In the genomic region with DNA sequence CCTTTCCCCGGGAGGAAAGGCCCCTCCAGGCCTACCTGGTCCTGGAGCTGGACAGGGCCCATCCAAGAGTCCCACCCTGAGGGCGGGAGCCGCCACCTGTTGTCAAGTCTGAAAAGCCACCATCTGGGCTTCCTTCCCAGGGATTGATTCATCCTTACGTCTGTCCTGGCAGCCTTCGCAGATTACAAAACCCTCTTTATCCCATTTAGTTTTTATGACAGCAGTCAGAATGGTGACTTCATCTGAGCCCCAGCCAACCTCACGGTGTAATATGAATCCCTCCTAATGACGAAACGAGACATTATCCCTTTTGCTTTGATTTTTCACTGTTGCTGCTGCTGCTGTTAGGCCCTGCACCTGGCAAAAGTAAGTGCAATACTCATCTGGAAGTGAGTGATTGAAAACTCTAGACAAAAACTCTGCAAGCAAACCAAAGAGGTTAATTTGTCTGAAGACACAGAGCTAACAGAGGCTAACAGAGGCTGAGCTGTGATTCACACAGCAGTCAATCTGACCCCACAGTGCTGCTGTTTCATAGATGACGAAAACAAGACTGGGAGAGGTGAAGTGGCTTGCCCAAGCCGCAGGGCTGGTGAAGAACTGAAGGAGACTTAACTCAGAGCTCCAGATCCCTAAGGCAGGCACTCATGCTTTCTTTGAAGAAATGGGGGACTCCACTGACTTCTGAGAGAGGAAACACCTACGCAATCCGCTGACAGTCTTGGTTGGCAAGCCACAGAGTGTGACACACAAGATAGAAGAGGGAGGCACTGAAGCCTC, we compare ENCODE assay signal across 9 cellular contexts. TPM values are rescaled to one million over a fixed set of nuclear protein-coding genes. Genes with fewer than 3 reads are reported as not detected.
A peak's percentile ranks its signal among the peaks of the same experiment; 100 is the strongest.
DNase-seq lines count a peak whose midpoint lies in the region; ATAC-seq and TF ChIP-seq lines count a peak whose summit lies in the region.
"Had no signal": no experiment of that assay in that cellular context is flagged by ENCODE, and none has a peak within 500 bp of the region (broad histone marks: within the 10 kb centered on the region; RNA-seq: fewer than 3 reads in every experiment).

No MANE protein-coding gene starts in this region.

- no peaks in the 10 kb centered on the region for H3K9me3 Mint-ChIP-seq in T-helper 2 cell treated with Interferon-gamma antibody and Interleukin-4, amounts not matched to agents 5 μg/mL and 100 μg/mL, for 36 hours
- H3K9me3 Mint-ChIP-seq: dendritic cell treated with granulocyte-macrophage colony-stimulating factor and Interleukin-4, amounts not matched to agents 40 ng/mL and 50 ng/mL, for 4 days had no signal

- H3K4me3 ChIP-seq in lower leg skin (ENCODE audit: low read depth, poor library complexity, severe bottlenecking) (no peak overlapping the region), upper lobe of left lung (no peak overlapping the region)

- no peaks in the 10 kb centered on the region for H3K36me3 ChIP-seq in upper lobe of left lung

- peak overlapping the region in 3 of 4 donors; percentile 28 to 59 (median 35) for H3K27ac ChIP-seq in upper lobe of left lung

- peaks cover 20% of the 10 kb centered on the region for H3K27me3 Mint-ChIP-seq in T-helper 2 cell treated with Interferon-gamma antibody and Interleukin-4, amounts not matched to agents 5 μg/mL and 100 μg/mL, for 36 hours (ENCODE audit: low read depth)

- H3K4me3 Mint-ChIP-seq in T-helper 2 cell treated with Interferon-gamma antibody and Interleukin-4, amounts not matched to agents 5 μg/mL and 100 μg/mL, for 36 hours: no peak overlapping the region
- H3K4me3 Mint-ChIP-seq: dendritic cell treated with granulocyte-macrophage colony-stimulating factor and Interleukin-4, amounts not matched to agents 40 ng/mL and 50 ng/mL, for 4 days had no signal

- TF ChIP-seq POLR2A in lower leg skin (IDR thresholded peaks at IDR 0.05) (no peak), upper lobe of left lung (IDR thresholded peaks at IDR 0.05) (no peak)

- H3K4me1 Mint-ChIP-seq in T-helper 2 cell treated with Interferon-gamma antibody and Interleukin-4, amounts not matched to agents 5 μg/mL and 100 μg/mL, for 36 hours (ENCODE audit: low read depth): no peaks in the 10 kb centered on the region

- WGBS in lower leg skin, 2 donors: 19 to 21% methylated on average over 12 of the region's 12 CpGs
- 48 to 50% methylated on average over 11 to 12 of the region's 12 CpGs for WGBS in upper lobe of left lung, 2 donors

- DNase-seq in GF-D8 (lab: John Stamatoyannopoulos, UW) (peak; percentile 22), NCI-H2081 treated with DMSO at 0.1 percent for 48 hours (lab: John Stamatoyannopoulos, UW) (peak; percentile 92), anterior cingulate cortex (lab: John Stamatoyannopoulos, UW) (peak in 31 of 58 donors; percentile 7 to 76 (median 33)), lower leg skin (ENCODE audit: low spot score in 2 of 2) (peak; percentile 90 to 94), upper lobe of left lung (no peak), G401 (ENCODE audit: low spot score) (no peak)
- no peak for DNase-seq in T-helper 2 cell treated with Interferon-gamma antibody and Interleukin-4, amounts not matched to agents 5 μg/mL and 100 μg/mL, for 36 hours (ENCODE audit: low spot score)

- H3K27me3 ChIP-seq in upper lobe of left lung: no peaks in the 10 kb centered on the region

- peaks cover 0 to 6% (median 2%) of the 10 kb centered on the region in 4 donors for H3K4me1 ChIP-seq in upper lobe of left lung

- no peak overlapping the region for H3K27ac Mint-ChIP-seq in T-helper 2 cell treated with Interferon-gamma antibody and Interleukin-4, amounts not matched to agents 5 μg/mL and 100 μg/mL, for 36 hours
- H3K27ac Mint-ChIP-seq: dendritic cell treated with granulocyte-macrophage colony-stimulating factor and Interleukin-4, amounts not matched to agents 40 ng/mL and 50 ng/mL, for 4 days had no signal

- H3K9me3 ChIP-seq in upper lobe of left lung: no peaks in the 10 kb centered on the region

- in situ Hi-C loops in G401 (cut with HindIII; ENCODE audit: low sequenced_read_pairs): no loop called here

- TF ChIP-seq CTCF in lower leg skin (IDR thresholded peaks at IDR 0.05): no peak
- no peak for TF ChIP-seq CTCF in upper lobe of left lung (IDR thresholded peaks at IDR 0.05)

- ATAC-seq in upper lobe of left lung (ENCODE audit: low FRiP score in 2 of 2) (peak; percentile 23 to 84), HG02610 (IDR thresholded peaks at IDR 0.05; ENCODE audit: unreplicated experiment) (no peak)

- no peaks in the 10 kb centered on the region for H3K36me3 Mint-ChIP-seq in T-helper 2 cell treated with Interferon-gamma antibody and Interleukin-4, amounts not matched to agents 5 μg/mL and 100 μg/mL, for 36 hours (ENCODE audit: low read depth)

- intact Hi-C loops in lower leg skin (cut with DNase I; ENCODE audit: low total_unique reads): no loop called here

- TF ChIP-seq EP300 in upper lobe of left lung (IDR thresholded peaks at IDR 0.05): no peak

RNA-seq across cellular contexts. Expression of gene S100A7, which starts 30.0 kb away (rescaled TPM):
- total RNA-seq in lower leg skin: 10 to 100 TPM; 12.2 to 46.8 (median 31.3) TPM
- total RNA-seq in upper lobe of left lung: not detected
- not detected in 2 replicates for total RNA-seq in G401 (2014; rRNA removed; shearing (Covaris generic))

RNA-seq across cellular contexts. Expression of gene S100A6, which starts 45.3 kb away (rescaled TPM):
- total RNA-seq in lower leg skin: 100 to 1,000 TPM; 147 to 251 (median 192) TPM
- 1,000 to 10,000 TPM in 3 of 6 donors, 100 to 1,000 TPM in 3; 399 to 1,595 (median 925) TPM for total RNA-seq in upper lobe of left lung
- total RNA-seq in G401 (2014; rRNA removed; shearing (Covaris generic)): 308 and 563 TPM in 2 replicates

RNA-seq across cellular contexts. Expression of gene S100A5, which starts 50.3 kb away (rescaled TPM):
- total RNA-seq in lower leg skin (not detected), upper lobe of left lung (not detected)
- 1.5 and 15.4 TPM in 2 replicates for total RNA-seq in G401 (2014; rRNA removed; shearing (Covaris generic))

RNA-seq across cellular contexts. Expression of gene S100A4, which starts 55.1 kb away (rescaled TPM):
- total RNA-seq in lower leg skin (100 to 1,000 TPM in 3 of 4 donors, 10 to 100 TPM in 1; 94.4 to 215 (median 146) TPM), upper lobe of left lung (100 to 1,000 TPM; 234 to 983 (median 633) TPM)
- 452 and 453 TPM in 2 replicates for total RNA-seq in G401 (2014; rRNA removed; shearing (Covaris generic))

RNA-seq across cellular contexts. Expression of gene S100A3, which starts 58.6 kb away (rescaled TPM):
- total RNA-seq in lower leg skin: 10 to 100 TPM in 1 of 4 donors, 1 to 10 TPM in 2, not detected in 1; 1.2 to 78.2 (median 2.2) TPM
- 1 to 10 TPM in 5 of 6 donors, not detected in 1; 2.0 to 4.4 (median 2.1) TPM for total RNA-seq in upper lobe of left lung
- 0.37 and 4.3 TPM in 2 replicates for total RNA-seq in G401 (2014; rRNA removed; shearing (Covaris generic))

Comparison
In these comparisons a context has a peak if more than half of its experiments do, and no peak if none do; other contexts are left out.
1. DNase-seq: peak in GF-D8 (single experiment), NCI-H2081 treated with DMSO at 0.1 percent for 48 hours (single experiment), anterior cingulate cortex (31 of 58) and lower leg skin (2 of 2); none in upper lobe of left lung (0 of 2), T-helper 2 cell treated with Interferon-gamma antibody and Interleukin-4, amounts not matched to agents 5 μg/mL and 100 μg/mL, for 36 hours (single experiment) and G401 (single experiment).
2. RNA of gene S100A7, which starts 30.0 kb away (total RNA-seq): 12.2 to 46.8 TPM in lower leg skin; not detected in upper lobe of left lung and not detected in G401; every median in the first group is over 10 times any median in the second.